1 cellular context compared by ENCODE assay signal in genomic region chr2:8573234-8573941, GRCh38.
TF ChIP-seq lines count a peak whose summit lies in the region.

No MANE protein-coding gene starts in this region.

TF ChIP-seq in HepG2, 621 proteins besides CTCF, POLR2A, EP300 and RAD21 (continued from another document and continues in another):
- TF ChIP-seq, protein P1, sequence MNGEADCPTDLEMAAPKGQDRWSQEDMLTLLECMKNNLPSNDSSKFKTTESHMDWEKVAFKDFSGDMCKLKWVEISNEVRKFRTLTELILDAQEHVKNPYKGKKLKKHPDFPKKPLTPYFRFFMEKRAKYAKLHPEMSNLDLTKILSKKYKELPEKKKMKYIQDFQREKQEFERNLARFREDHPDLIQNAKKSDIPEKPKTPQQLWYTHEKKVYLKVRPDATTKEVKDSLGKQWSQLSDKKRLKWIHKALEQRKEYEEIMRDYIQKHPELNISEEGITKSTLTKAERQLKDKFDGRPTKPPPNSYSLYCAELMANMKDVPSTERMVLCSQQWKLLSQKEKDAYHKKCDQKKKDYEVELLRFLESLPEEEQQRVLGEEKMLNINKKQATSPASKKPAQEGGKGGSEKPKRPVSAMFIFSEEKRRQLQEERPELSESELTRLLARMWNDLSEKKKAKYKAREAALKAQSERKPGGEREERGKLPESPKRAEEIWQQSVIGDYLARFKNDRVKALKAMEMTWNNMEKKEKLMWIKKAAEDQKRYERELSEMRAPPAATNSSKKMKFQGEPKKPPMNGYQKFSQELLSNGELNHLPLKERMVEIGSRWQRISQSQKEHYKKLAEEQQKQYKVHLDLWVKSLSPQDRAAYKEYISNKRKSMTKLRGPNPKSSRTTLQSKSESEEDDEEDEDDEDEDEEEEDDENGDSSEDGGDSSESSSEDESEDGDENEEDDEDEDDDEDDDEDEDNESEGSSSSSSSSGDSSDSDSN (CRISPR knock-in tag; IDR thresholded peaks at IDR 0.05), result no peak; the same call in none of the 2 replicates
- TF ChIP-seq, protein P2, sequence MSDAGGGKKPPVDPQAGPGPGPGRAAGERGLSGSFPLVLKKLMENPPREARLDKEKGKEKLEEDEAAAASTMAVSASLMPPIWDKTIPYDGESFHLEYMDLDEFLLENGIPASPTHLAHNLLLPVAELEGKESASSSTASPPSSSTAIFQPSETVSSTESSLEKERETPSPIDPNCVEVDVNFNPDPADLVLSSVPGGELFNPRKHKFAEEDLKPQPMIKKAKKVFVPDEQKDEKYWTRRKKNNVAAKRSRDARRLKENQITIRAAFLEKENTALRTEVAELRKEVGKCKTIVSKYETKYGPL (CRISPR knock-in tag; IDR thresholded peaks at IDR 0.05), result no peak
- TF ChIP-seq EZH2 (conservative IDR thresholded peaks at IDR 0.05; ENCODE audit: low read depth, low read length) (no peak), FOXK1 (CRISPR knock-in tag; IDR thresholded peaks at IDR 0.05; ENCODE audit: borderline replicate concordance, low read depth) (no peak), MTA1 (CRISPR knock-in tag; IDR thresholded peaks at IDR 0.05; ENCODE audit: borderline replicate concordance) (no peak), ZNF251 (CRISPR knock-in tag; IDR thresholded peaks at IDR 0.05) (no peak), ZFP36L1 (CRISPR knock-in tag; IDR thresholded peaks at IDR 0.05) (no peak), ZHX2 (IDR thresholded peaks at IDR 0.05; ENCODE audit: low read depth) (0 out of 2 replicates have a peak, but pooled peaks have one; percentile 12), ZHX2 (CRISPR knock-in tag; IDR thresholded peaks at IDR 0.05; ENCODE audit: borderline replicate concordance) (no peak), ZNF737 (CRISPR knock-in tag; IDR thresholded peaks at IDR 0.05; ENCODE audit: borderline replicate concordance) (no peak; the same call in 1 of the 2 replicates), ZNF674 (CRISPR knock-in tag; IDR thresholded peaks at IDR 0.05; ENCODE audit: low read depth) (no peak), ZNF768 (CRISPR knock-in tag; IDR thresholded peaks at IDR 0.05) (peak; percentile 69), ZNF761 (CRISPR knock-in tag; conservative IDR thresholded peaks at IDR 0.05) (no peak), TMF1 (CRISPR knock-in tag; IDR thresholded peaks at IDR 0.05; ENCODE audit: low read depth) (no peak; the same call in 1 of the 2 replicates), ZFP41 (CRISPR knock-in tag; IDR thresholded peaks at IDR 0.05; ENCODE audit: borderline replicate concordance) (no peak), ZSCAN29 (CRISPR knock-in tag; conservative IDR thresholded peaks at IDR 0.05) (0 out of 2 replicates have a peak, but pooled peaks have one; percentile 13), SRSF9 (IDR thresholded peaks at IDR 0.05; ENCODE audit: borderline replicate concordance, insufficient read depth, low read depth, low read length, poor library complexity, severe bottlenecking) (no peak), ZNF280D (CRISPR knock-in tag; IDR thresholded peaks at IDR 0.05) (0 out of 2 replicates have a peak, but pooled peaks have one; percentile 68), ELF1 (CRISPR knock-in tag; IDR thresholded peaks at IDR 0.05) (no peak; the same call in none of the 2 replicates), ELF3 (CRISPR knock-in tag; IDR thresholded peaks at IDR 0.05) (no peak; the same call in 1 of the 2 replicates), NFYB (CRISPR knock-in tag; IDR thresholded peaks at IDR 0.05) (no peak), CBX5 (CRISPR knock-in tag; IDR thresholded peaks at IDR 0.05; ENCODE audit: borderline replicate concordance) (no peak), MIXL1 (CRISPR knock-in tag; IDR thresholded peaks at IDR 0.05) (no peak), PRPF4 (IDR thresholded peaks at IDR 0.05; ENCODE audit: low read depth, low read length, poor library complexity, severe bottlenecking) (no peak), KLF9 (CRISPR knock-in tag; IDR thresholded peaks at IDR 0.05; ENCODE audit: low read depth) (no peak), ARID2 (CRISPR knock-in tag; IDR thresholded peaks at IDR 0.05; ENCODE audit: borderline replicate concordance) (peak; percentile 88), GABPA (IDR thresholded peaks at IDR 0.05; ENCODE audit: low read depth, low read length) (no peak), GABPA (CRISPR knock-in tag; IDR thresholded peaks at IDR 0.05; ENCODE audit: low read depth) (no peak), ZNF646 (CRISPR knock-in tag; IDR thresholded peaks at IDR 0.05) (no peak), SNRNP70 (IDR thresholded peaks at IDR 0.05; ENCODE audit: low read depth, low read length) (no peak), HOXA9 (CRISPR knock-in tag; IDR thresholded peaks at IDR 0.05; ENCODE audit: borderline replicate concordance) (peak; percentile 29; the same call in 1 of the 2 replicates), SNAPC4 (CRISPR knock-in tag; IDR thresholded peaks at IDR 0.05) (no peak)
- TF ChIP-seq, protein P3, sequence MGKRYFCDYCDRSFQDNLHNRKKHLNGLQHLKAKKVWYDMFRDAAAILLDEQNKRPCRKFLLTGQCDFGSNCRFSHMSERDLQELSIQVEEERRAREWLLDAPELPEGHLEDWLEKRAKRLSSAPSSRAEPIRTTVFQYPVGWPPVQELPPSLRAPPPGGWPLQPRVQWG (CRISPR knock-in tag; IDR thresholded peaks at IDR 0.05; ENCODE audit: borderline replicate concordance, low read depth), result no peak; the same call in 1 of the 2 replicates
